37 cellular contexts compared by ENCODE assay signal in genomic region chr10:133000648-133001047, GRCh38. TPM values are rescaled to one million over a fixed set of nuclear protein-coding genes. Genes with fewer than 3 reads are reported as not detected.
"Had no signal": no experiment of that assay in that cellular context is flagged by ENCODE, and none has a peak within 500 bp of the region (broad histone marks: within the 10 kb centered on the region; RNA-seq: fewer than 3 reads in every experiment).

No MANE protein-coding gene starts in this region.

- H3K4me1 ChIP-seq: adrenal gland, body of pancreas, breast epithelium had no signal

- H3K4me3 Mint-ChIP-seq: activated B cell treated with CpG ODN at 0.5 μM for 24 hours; activated CD4-positive, alpha-beta memory T cell treated with anti-CD3 and anti-CD28 coated beads for 36 hours; activated CD4-positive, alpha-beta T cell treated with anti-CD3 and anti-CD28 coated beads, Interleukin-2, amount 10 ng/mL, durations not matched to agents 24 days and 14 days; activated CD8-positive, alpha-beta T cell treated with anti-CD3 and anti-CD28 coated beads for 36 hours; activated naive CD4-positive, alpha-beta T cell treated with anti-CD3 and anti-CD28 coated beads for 36 hours; activated naive CD4-positive, alpha-beta T cell treated with anti-CD3 and anti-CD28 coated beads, Interleukin-2, amount 50 U/mL, for 24 hours; activated naive CD8-positive, alpha-beta T cell; activated T-cell treated with anti-CD3 and anti-CD28 coated beads, Interleukin-2, amount 50 U/mL, for 4 hours; activated T-cell treated with anti-CD3 and anti-CD28 coated beads, Interleukin-2, amount 50 U/mL, for 72 hours; activated T-helper 1 cell treated with anti-CD3 and anti-CD28 coated beads, Interleukin-12 subunit alpha, Interleukin-12 subunit beta, Interleukin-2, Interleukin-4 antibody, amounts not matched to agents 30 ng/mL and 10 ng/mL and 1 ng/mL, durations not matched to agents 14 hours and 24 hours and 36 hours; activated T-helper 17 cell treated with anti-CD3 and anti-CD28 coated beads, Interleukin-2, amount 50 U/mL, for 72 hours; T-helper 1 cell treated with Interleukin-12 subunit alpha and Interleukin-12 subunit beta and Interleukin-4 antibody, amounts not matched to agents 30 μg/mL and 1 μg/mL, for 36 hours; T-helper 2 cell treated with Interferon-gamma antibody and Interleukin-4, amounts not matched to agents 5 μg/mL and 100 μg/mL, for 36 hours had no signal

- ATAC-seq: activated CD8-positive, alpha-beta T cell treated with anti-CD3 and anti-CD28 coated beads for 36 hours; activated T-cell treated with anti-CD3 and anti-CD28 coated beads, Interleukin-2, amount 50 U/mL, for 4 hours; activated T-cell treated with anti-CD3 and anti-CD28 coated beads, Interleukin-2, amount 50 U/mL, for 72 hours; activated T-helper 17 cell treated with anti-CD3 and anti-CD28 coated beads, Interleukin-2, amount 50 U/mL, for 72 hours; body of pancreas had no signal

- H3K36me3 Mint-ChIP-seq: activated CD4-positive, alpha-beta memory T cell treated with anti-CD3 and anti-CD28 coated beads for 36 hours; activated naive CD4-positive, alpha-beta T cell treated with anti-CD3 and anti-CD28 coated beads, Interleukin-2, amount 50 U/mL, for 24 hours; activated naive CD8-positive, alpha-beta T cell had no signal

- FAIRE-seq: astrocyte, TTC549 had no signal

- H3K4me3 ChIP-seq: adrenal gland, body of pancreas, breast epithelium had no signal

- H3K27ac Mint-ChIP-seq: activated B cell treated with CpG ODN at 0.5 μM for 24 hours; activated CD4-positive, alpha-beta memory T cell treated with anti-CD3 and anti-CD28 coated beads for 36 hours; activated CD4-positive, alpha-beta T cell treated with anti-CD3 and anti-CD28 coated beads, Interleukin-2, amount 10 ng/mL, durations not matched to agents 24 days and 14 days; activated CD8-positive, alpha-beta T cell treated with anti-CD3 and anti-CD28 coated beads for 36 hours; activated naive CD4-positive, alpha-beta T cell treated with anti-CD3 and anti-CD28 coated beads for 36 hours; activated naive CD4-positive, alpha-beta T cell treated with anti-CD3 and anti-CD28 coated beads, Interleukin-2, amount 50 U/mL, for 24 hours; activated naive CD8-positive, alpha-beta T cell; activated T-cell treated with anti-CD3 and anti-CD28 coated beads, Interleukin-2, amount 50 U/mL, for 72 hours; activated T-helper 1 cell treated with anti-CD3 and anti-CD28 coated beads, Interleukin-12 subunit alpha, Interleukin-12 subunit beta, Interleukin-2, Interleukin-4 antibody, amounts not matched to agents 30 ng/mL and 10 ng/mL and 1 ng/mL, durations not matched to agents 14 hours and 24 hours and 36 hours; activated T-helper 17 cell treated with anti-CD3 and anti-CD28 coated beads, Interleukin-2, amount 50 U/mL, for 72 hours; T-helper 1 cell treated with Interleukin-12 subunit alpha and Interleukin-12 subunit beta and Interleukin-4 antibody, amounts not matched to agents 30 μg/mL and 1 μg/mL, for 36 hours; T-helper 2 cell treated with Interferon-gamma antibody and Interleukin-4, amounts not matched to agents 5 μg/mL and 100 μg/mL, for 36 hours had no signal

- DNase-seq: activated B cell treated with CpG ODN at 0.5 μM for 24 hours; activated CD4-positive, alpha-beta memory T cell treated with anti-CD3 and anti-CD28 coated beads for 36 hours; activated CD4-positive, alpha-beta T cell treated with anti-CD3 and anti-CD28 coated beads for 4 hours; activated CD4-positive, alpha-beta T cell treated with anti-CD3 and anti-CD28 coated beads, Interleukin-2, amount 10 ng/mL, durations not matched to agents 24 days and 14 days; activated CD4-positive, alpha-beta T cell treated with anti-CD3 and anti-CD28 coated beads, Interleukin-2, amount 50 U/mL, for 1 hour; activated CD4-positive, alpha-beta T cell treated with anti-CD3 and anti-CD28 coated beads, Interleukin-2, amount 50 U/mL, for 4 hours; activated CD4-positive, CD25-positive, alpha-beta regulatory T cell treated with anti-CD3 and anti-CD28 coated beads, Interleukin-2, amount 50 U/mL, for 72 hours; activated CD8-positive, alpha-beta memory T cell treated with anti-CD3 and anti-CD28 coated beads, Interleukin-2, amount 50 U/mL, for 4 hours; activated CD8-positive, alpha-beta T cell treated with anti-CD3 and anti-CD28 coated beads for 36 hours; activated effector memory CD4-positive, alpha-beta T cell treated with anti-CD3 and anti-CD28 coated beads, Interleukin-2, amount 50 U/mL, for 16 hours; activated gamma-delta T cell treated with Interleukin-2 at 50 U/mL for 16 hours; activated naive CD4-positive, alpha-beta T cell; activated naive CD4-positive, alpha-beta T cell treated with anti-CD3 and anti-CD28 coated beads for 36 hours; activated T-cell treated with anti-CD3 and anti-CD28 coated beads for 4 hours; activated T-cell treated with anti-CD3 and anti-CD28 coated beads, Interleukin-2, amount 50 U/mL, for 1 hour; activated T-cell treated with anti-CD3 and anti-CD28 coated beads, Interleukin-2, amount 50 U/mL, for 4 hours; activated T-cell treated with anti-CD3 and anti-CD28 coated beads, Interleukin-2, amount 50 U/mL, for 72 hours; amniotic stem cell; body of pancreas; brain microvascular endothelial cell; central memory CD4-positive, alpha-beta T cell; SW 1271; T-helper 1 cell; T-helper 2 cell; T-helper 9 cell had no signal

- H3K9me3 ChIP-seq: adrenal gland, body of pancreas, breast epithelium had no signal

- H3K36me3 ChIP-seq: adrenal gland, brain microvascular endothelial cell, breast epithelium had no signal

- H3K9me3 Mint-ChIP-seq: activated B cell treated with CpG ODN at 0.5 μM for 24 hours; activated CD4-positive, alpha-beta memory T cell treated with anti-CD3 and anti-CD28 coated beads for 36 hours; activated CD4-positive, alpha-beta T cell treated with anti-CD3 and anti-CD28 coated beads, Interleukin-2, amount 10 ng/mL, durations not matched to agents 24 days and 14 days; activated CD8-positive, alpha-beta T cell treated with anti-CD3 and anti-CD28 coated beads for 36 hours; activated naive CD4-positive, alpha-beta T cell treated with anti-CD3 and anti-CD28 coated beads for 36 hours; activated naive CD4-positive, alpha-beta T cell treated with anti-CD3 and anti-CD28 coated beads, Interleukin-2, amount 50 U/mL, for 24 hours; activated T-cell treated with anti-CD3 and anti-CD28 coated beads, Interleukin-2, amount 50 U/mL, for 4 hours; activated T-cell treated with anti-CD3 and anti-CD28 coated beads, Interleukin-2, amount 50 U/mL, for 72 hours; activated T-helper 1 cell treated with anti-CD3 and anti-CD28 coated beads, Interleukin-12 subunit alpha, Interleukin-12 subunit beta, Interleukin-2, Interleukin-4 antibody, amounts not matched to agents 30 ng/mL and 10 ng/mL and 1 ng/mL, durations not matched to agents 14 hours and 24 hours and 36 hours; activated T-helper 17 cell treated with anti-CD3 and anti-CD28 coated beads, Interleukin-2, amount 50 U/mL, for 72 hours; T-helper 1 cell treated with Interleukin-12 subunit alpha and Interleukin-12 subunit beta and Interleukin-4 antibody, amounts not matched to agents 30 μg/mL and 1 μg/mL, for 36 hours; T-helper 2 cell treated with Interferon-gamma antibody and Interleukin-4, amounts not matched to agents 5 μg/mL and 100 μg/mL, for 36 hours had no signal

- H3K27me3 ChIP-seq: adrenal gland, body of pancreas, brain microvascular endothelial cell had no signal

- H3K27ac ChIP-seq: adrenal gland, body of pancreas, brain microvascular endothelial cell, breast epithelium, VCaP had no signal

- H3K27me3 Mint-ChIP-seq: activated CD4-positive, alpha-beta memory T cell treated with anti-CD3 and anti-CD28 coated beads for 36 hours; activated CD4-positive, alpha-beta T cell treated with anti-CD3 and anti-CD28 coated beads, Interleukin-2, amount 10 ng/mL, durations not matched to agents 24 days and 14 days had no signal

- H3K4me1 Mint-ChIP-seq: activated B cell treated with CpG ODN at 0.5 μM for 24 hours; activated CD4-positive, alpha-beta T cell treated with anti-CD3 and anti-CD28 coated beads, Interleukin-2, amount 10 ng/mL, durations not matched to agents 24 days and 14 days; activated naive CD4-positive, alpha-beta T cell treated with anti-CD3 and anti-CD28 coated beads, Interleukin-2, amount 50 U/mL, for 24 hours; activated T-helper 17 cell treated with anti-CD3 and anti-CD28 coated beads, Interleukin-2, amount 50 U/mL, for 72 hours had no signal

RNA-seq across cellular contexts. Expression of gene CFAP46, which starts 58.3 kb away (rescaled TPM):
- total RNA-seq: activated CD4-positive, alpha-beta T cell treated with anti-CD3 and anti-CD28 coated beads, Interleukin-2, amount 10 ng/mL, durations not matched to agents 24 days and 14 days; activated naive CD4-positive, alpha-beta T cell treated with anti-CD3 and anti-CD28 coated beads for 36 hours; activated T-helper 1 cell treated with anti-CD3 and anti-CD28 coated beads, Interleukin-12 subunit alpha, Interleukin-12 subunit beta, Interleukin-2, Interleukin-4 antibody, amounts not matched to agents 30 ng/mL and 10 ng/mL and 1 ng/mL, durations not matched to agents 14 hours and 24 hours and 36 hours; activated T-helper 17 cell treated with anti-CD3 and anti-CD28 coated beads, Interleukin-2, amount 50 U/mL, for 72 hours had no signal
- polyA plus RNA-seq: aorta had no signal
